ENCODE assay signal across 9 cellular contexts in the genomic region with DNA sequence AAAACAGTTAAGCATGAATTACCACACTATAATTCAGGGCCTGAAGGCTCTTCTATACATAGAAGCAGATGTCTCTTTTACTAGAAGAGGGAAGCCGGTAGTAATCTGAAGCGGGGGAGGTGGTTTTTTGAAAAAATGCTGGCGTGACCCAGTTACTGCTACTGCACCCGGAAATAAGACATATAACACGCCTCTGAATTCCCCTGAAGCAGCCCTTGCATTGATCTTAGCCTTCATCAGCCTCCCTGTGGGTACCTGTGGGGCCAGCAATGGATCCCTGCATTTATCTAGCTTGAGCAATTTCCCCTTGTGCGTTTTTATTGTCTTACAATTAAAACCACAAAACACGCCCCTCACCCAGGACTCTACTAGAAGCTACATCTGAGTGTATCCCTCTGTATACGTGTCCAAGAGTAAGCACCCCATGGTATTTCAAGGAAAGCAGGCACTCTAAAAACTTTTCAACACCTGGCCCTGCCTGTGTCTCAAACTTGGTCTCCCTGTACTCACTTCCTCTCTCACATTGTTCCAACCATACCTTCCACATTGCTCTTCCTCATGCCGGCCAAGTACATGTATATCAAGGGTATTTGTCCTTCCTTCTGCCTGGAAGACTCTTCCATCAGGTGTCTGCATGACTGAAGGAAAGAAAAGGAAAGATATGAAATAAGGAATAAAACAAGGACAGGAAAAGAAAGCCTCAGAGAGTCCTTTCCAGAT.
A peak's percentile ranks its signal among the peaks of the same experiment; 100 is the strongest.
DNase-seq lines count a peak whose midpoint lies in the region; ATAC-seq and TF ChIP-seq lines count a peak whose summit lies in the region.
"Had no signal": no experiment of that assay in that cellular context is flagged by ENCODE, and none has a peak within 500 bp of the region (broad histone marks: within the 10 kb centered on the region; RNA-seq: fewer than 3 reads in every experiment).

No MANE protein-coding gene starts in this region.

- H3K4me1 ChIP-seq in ascending aorta: no peaks in the 10 kb centered on the region
- H3K4me1 ChIP-seq in body of pancreas: no peaks in the 10 kb centered on the region
- H3K4me1 ChIP-seq: vagina had no signal

- WGBS in body of pancreas, 2 donors: 66 to 84% methylated on average over 9 of the region's 9 CpGs

- POLR2A ChIA-PET in activated naive CD8-positive, alpha-beta T cell treated with anti-CD3 and anti-CD28 coated beads, Interleukin-2, amount 10 ng/mL, durations not matched to agents 7 days and 5 days (lab: Charles Lee): interaction anchor here (1.3 kb wide), 1 partner anchor 210 kb away, joined by 3 read pairs; no protein-coding TSS in a partner anchor

- peaks cover 8% of the 10 kb centered on the region for H3K9me3 Mint-ChIP-seq in activated naive CD8-positive, alpha-beta T cell treated with anti-CD3 and anti-CD28 coated beads, Interleukin-2, amount 10 ng/mL, durations not matched to agents 7 days and 5 days

- H3K9me3 ChIP-seq in ascending aorta: no peaks in the 10 kb centered on the region
- no peaks in the 10 kb centered on the region for H3K9me3 ChIP-seq in body of pancreas
- H3K9me3 ChIP-seq: vagina had no signal

- intact Hi-C loops in ascending aorta (cut with DNase I): no loop called here
- intact Hi-C loops in body of pancreas (cut with DNase I): no loop called here

- H3K4me3 ChIP-seq in ascending aorta: no peak overlapping the region
- H3K4me3 ChIP-seq in body of pancreas: no peak overlapping the region
- H3K4me3 ChIP-seq: vagina had no signal

- peaks cover 9% of the 10 kb centered on the region for H3K36me3 Mint-ChIP-seq in activated naive CD8-positive, alpha-beta T cell treated with anti-CD3 and anti-CD28 coated beads, Interleukin-2, amount 10 ng/mL, durations not matched to agents 7 days and 5 days

- H3K27ac ChIP-seq in ascending aorta: no peak overlapping the region
- H3K27ac ChIP-seq in body of pancreas: no peak overlapping the region
- H3K27ac ChIP-seq: vagina had no signal

- peaks cover 11% of the 10 kb centered on the region for H3K4me1 Mint-ChIP-seq in activated naive CD8-positive, alpha-beta T cell treated with anti-CD3 and anti-CD28 coated beads, Interleukin-2, amount 10 ng/mL, durations not matched to agents 7 days and 5 days

- TF ChIP-seq POLR2A in body of pancreas (IDR thresholded peaks at IDR 0.05): no peak

- TF ChIP-seq CTCF in ascending aorta (IDR thresholded peaks at IDR 0.05): no peak
- no peak for TF ChIP-seq CTCF in body of pancreas (IDR thresholded peaks at IDR 0.05)

- ATAC-seq in GM19351 (IDR thresholded peaks at IDR 0.05; ENCODE audit: unreplicated experiment) (peak; percentile 71), GM21786 (IDR thresholded peaks at IDR 0.05; ENCODE audit: unreplicated experiment) (no peak), body of pancreas (no peak)
- ATAC-seq in activated naive CD8-positive, alpha-beta T cell treated with anti-CD3 and anti-CD28 coated beads, Interleukin-2, amount 10 ng/mL, durations not matched to agents 7 days and 5 days (ENCODE audit: low read depth): peak; percentile 97

- DNase-seq in T-helper 22 cell (ENCODE audit: low read depth) (peak; percentile 28), mesenteric fat pad (ENCODE audit: low spot score) (no peak), ascending aorta (ENCODE audit: low spot score in 2 of 2) (no peak), body of pancreas (no peak)
- DNase-seq in activated naive CD8-positive, alpha-beta T cell treated with anti-CD3 and anti-CD28 coated beads, Interleukin-2, amount 10 ng/mL, durations not matched to agents 7 days and 5 days: peak; percentile 35
- peak; percentile 9 for DNase-seq in stimulated activated CD8-positive, alpha-beta memory T cell treated with anti-CD3 and anti-CD28 coated beads, Interleukin-15, amount 100 ng/mL, for 1 hour (ENCODE audit: low read depth)

- H3K27me3 ChIP-seq in ascending aorta: no peaks in the 10 kb centered on the region
- H3K27me3 ChIP-seq in body of pancreas: no peaks in the 10 kb centered on the region
- H3K27me3 ChIP-seq: vagina had no signal

- H3K27me3 Mint-ChIP-seq in activated naive CD8-positive, alpha-beta T cell treated with anti-CD3 and anti-CD28 coated beads, Interleukin-2, amount 10 ng/mL, durations not matched to agents 7 days and 5 days: no peaks in the 10 kb centered on the region

- H3K27ac Mint-ChIP-seq in activated naive CD8-positive, alpha-beta T cell treated with anti-CD3 and anti-CD28 coated beads, Interleukin-2, amount 10 ng/mL, durations not matched to agents 7 days and 5 days: peak overlapping the region; percentile 86

- H3K4me3 Mint-ChIP-seq in activated naive CD8-positive, alpha-beta T cell treated with anti-CD3 and anti-CD28 coated beads, Interleukin-2, amount 10 ng/mL, durations not matched to agents 7 days and 5 days: peak overlapping the region; percentile 43

- no peaks in the 10 kb centered on the region for H3K36me3 ChIP-seq in ascending aorta
- H3K36me3 ChIP-seq in body of pancreas (replicated peaks in 1 of 2; ENCODE audit: insufficient read depth in 1 of 2, low read depth in 2 of 2): no peaks in the 10 kb centered on the region
- H3K36me3 ChIP-seq: vagina had no signal

Comparison
In these comparisons a context has a peak if more than half of its experiments do, and no peak if none do; other contexts are left out.
1. ATAC-seq: peak in GM19351 (single experiment) and activated naive CD8-positive, alpha-beta T cell treated with anti-CD3 and anti-CD28 coated beads, Interleukin-2, amount 10 ng/mL, durations not matched to agents 7 days and 5 days (single experiment); none in GM21786 (single experiment) and body of pancreas (single experiment).
2. DNase-seq: peak in T-helper 22 cell (single experiment), activated naive CD8-positive, alpha-beta T cell treated with anti-CD3 and anti-CD28 coated beads, Interleukin-2, amount 10 ng/mL, durations not matched to agents 7 days and 5 days (single experiment) and stimulated activated CD8-positive, alpha-beta memory T cell treated with anti-CD3 and anti-CD28 coated beads, Interleukin-15, amount 100 ng/mL, for 1 hour (single experiment); none in mesenteric fat pad (single experiment), ascending aorta (0 of 2) and body of pancreas (0 of 4).